Comparison of ENCODE assay signal across 8 cellular contexts in the genomic region with DNA sequence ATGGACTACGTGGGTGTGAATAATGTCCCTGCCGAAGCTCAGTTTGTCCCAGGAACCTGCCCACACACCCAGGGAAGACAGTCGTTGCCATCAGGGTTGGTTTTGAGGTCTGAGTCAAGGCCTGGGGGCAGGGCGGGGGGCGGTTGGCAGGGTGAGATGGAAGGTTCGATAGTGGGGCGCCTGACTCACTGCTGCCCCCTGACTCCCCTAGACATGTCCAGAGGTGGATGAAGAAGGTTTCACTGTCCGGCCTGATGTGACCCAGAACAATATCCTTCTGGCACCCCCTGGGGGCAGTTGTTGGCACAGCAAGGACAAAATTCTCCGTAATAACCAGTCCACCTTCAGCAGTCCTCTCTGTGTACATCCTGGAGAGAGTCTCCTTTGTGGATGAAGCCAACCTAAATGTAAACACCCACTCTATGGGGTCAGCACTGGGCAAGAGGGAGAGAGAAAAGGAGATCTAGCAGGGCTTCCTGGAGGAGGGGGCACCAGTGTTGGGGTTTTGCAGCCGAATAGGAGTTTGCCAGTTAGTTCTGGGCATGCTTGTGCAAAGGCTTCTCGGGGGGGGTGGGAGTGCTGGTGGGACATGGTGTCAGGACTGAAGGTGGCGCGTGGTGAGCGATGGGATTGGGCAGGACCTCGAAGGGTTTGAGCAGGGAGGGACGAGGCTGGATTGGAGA.
DNase-seq lines count a peak whose midpoint lies in the region; ATAC-seq and FAIRE-seq lines count a peak whose summit lies in the region.

No MANE protein-coding gene starts in this region.

- intact Hi-C loops in head of caudate nucleus (cut with DNase I) = loop anchor here (2.0 kb wide), 1 partner anchor 41 kb away; no protein-coding TSS in a partner anchor

- ATAC-seq in GM18870 (IDR thresholded peaks at IDR 0.05; ENCODE audit: unreplicated experiment) = no peak
- no peak for ATAC-seq in GM21786 (IDR thresholded peaks at IDR 0.05; ENCODE audit: unreplicated experiment)

- peak; percentile 81 for FAIRE-seq in G401.6 (lab: Jason Lieb, UNC)

- peak; percentile 17 to 37 for DNase-seq in Kasumi-1 (lab: John Stamatoyannopoulos, UW)
- DNase-seq in activated T-cell treated with anti-CD3 and anti-CD28 coated beads for 1 hour (ENCODE audit: low read depth) = peak; percentile 32
- peak in 22 of 42 donors; percentile 7 to 73 (median 45) for DNase-seq in head of caudate nucleus
- DNase-seq in superior temporal gyrus (ENCODE audit: extremely low spot score) = peak; percentile 47
- DNase-seq in effector CD4-positive, alpha-beta T cell = no peak
